16 cellular contexts compared by ENCODE assay signal in genomic region chr3:82293867-82294266, GRCh38.
DNase-seq lines count a peak whose midpoint lies in the region; ATAC-seq and TF ChIP-seq lines count a peak whose summit lies in the region.
"Had no signal": no experiment of that assay in that cellular context is flagged by ENCODE, and none has a peak within 500 bp of the region (broad histone marks: within the 10 kb centered on the region; RNA-seq: fewer than 3 reads in every experiment).

No MANE protein-coding gene starts in this region.

- BruUV-seq in PC-3 (replicated peaks; lab: Mats Ljungman, UMichigan): no TSS peak

- H4K20me1 ChIP-seq in PC-3 (ENCODE audit: low read length): no peaks in the 10 kb centered on the region

- no peaks in the 10 kb centered on the region for H3K36me3 ChIP-seq in PC-3 (ENCODE audit: low read depth, low read length)
- H3K36me3 ChIP-seq: MG63, ovary had no signal

- ATAC-seq in GM18873 (IDR thresholded peaks at IDR 0.05; ENCODE audit: low FRiP score, unreplicated experiment) (peak; percentile 76), GM21717 (IDR thresholded peaks at IDR 0.05; ENCODE audit: unreplicated experiment) (peak; percentile 72), HG03095 (IDR thresholded peaks at IDR 0.05; ENCODE audit: unreplicated experiment) (peak; percentile 60), PC-3 (peak; percentile 91)
- no peak for ATAC-seq in activated naive CD8-positive, alpha-beta T cell treated with anti-CD3 and anti-CD28 coated beads, Interleukin-2, amount 50 U/mL, for 24 hours

- H3K27me3 Mint-ChIP-seq in activated naive CD8-positive, alpha-beta T cell treated with anti-CD3 and anti-CD28 coated beads, Interleukin-2, amount 50 U/mL, for 24 hours: no peaks in the 10 kb centered on the region
- H3K27me3 Mint-ChIP-seq: brain; CD4-positive, CD25-positive, alpha-beta regulatory T cell had no signal

- intact Hi-C loops in PC-3 (cut with micrococcal nuclease): no loop called here

- H2AFZ ChIP-seq in PC-3 (ENCODE audit: low read length): no peak overlapping the region

- no peak overlapping the region for H3K4me3 ChIP-seq in PC-3 (ENCODE audit: low read length)
- H3K4me3 ChIP-seq: lung, MG63, ovary had no signal

- H3K9me2 ChIP-seq in PC-3 (replicated peaks; ENCODE audit: low read length): no peaks in the 10 kb centered on the region

- CTCF ChIA-PET in PC-3 (lab: Charles Lee): interaction anchor here (0.6 kb wide), 1 partner anchor 14 kb away, joined by 4 read pairs; no protein-coding TSS in a partner anchor

- H3K36me3 Mint-ChIP-seq in activated naive CD8-positive, alpha-beta T cell treated with anti-CD3 and anti-CD28 coated beads, Interleukin-2, amount 50 U/mL, for 24 hours (ENCODE audit: low read depth): no peaks in the 10 kb centered on the region
- H3K36me3 Mint-ChIP-seq: brain; CD4-positive, CD25-positive, alpha-beta regulatory T cell had no signal

- no peaks in the 10 kb centered on the region for H3K4me1 Mint-ChIP-seq in activated naive CD8-positive, alpha-beta T cell treated with anti-CD3 and anti-CD28 coated beads, Interleukin-2, amount 50 U/mL, for 24 hours

- H3K27ac Mint-ChIP-seq in activated naive CD8-positive, alpha-beta T cell treated with anti-CD3 and anti-CD28 coated beads, Interleukin-2, amount 50 U/mL, for 24 hours: no peak overlapping the region
- H3K27ac Mint-ChIP-seq: brain; CD4-positive, CD25-positive, alpha-beta regulatory T cell had no signal

- DNase-seq in PC-3: peak; percentile 91
- no peak for DNase-seq in DMS153 (lab: John Stamatoyannopoulos, UW)
- no peak for DNase-seq in activated naive CD8-positive, alpha-beta T cell treated with anti-CD3 and anti-CD28 coated beads, Interleukin-2, amount 50 U/mL, for 24 hours
- no peak for DNase-seq in dedifferentiated amniotic fluid mesenchymal stem cell (ENCODE audit: extremely low spot score)
- no peak for DNase-seq in NCI-H526 (lab: John Stamatoyannopoulos, UW)
- DNase-seq: CD4-positive, CD25-positive, alpha-beta regulatory T cell; hippocampal formation; MG63; ovary; stimulated activated CD4-positive, alpha-beta T cell treated with anti-CD3 and anti-CD28 coated beads, Interleukin-1b, Interleukin-23, amount 100 ng/mL, for 48 hours; stimulated activated naive CD4-positive, alpha-beta T cell treated with Interleukin-2 at 50 U/mL for 16 hours had no signal

- peaks cover 10% of the 10 kb centered on the region for H3K9me3 Mint-ChIP-seq in activated naive CD8-positive, alpha-beta T cell treated with anti-CD3 and anti-CD28 coated beads, Interleukin-2, amount 50 U/mL, for 24 hours

- H3K79me2 ChIP-seq in PC-3 (ENCODE audit: low read length): no peaks in the 10 kb centered on the region

- peak overlapping the region; percentile 32 for H3K4me2 ChIP-seq in PC-3 (ENCODE audit: low read length)

- no peaks in the 10 kb centered on the region for H3F3A ChIP-seq in PC-3 (ENCODE audit: low read length, unreplicated experiment)

- H3K9ac ChIP-seq in PC-3 (ENCODE audit: low read length): no peak overlapping the region

- no peak for TF ChIP-seq CTCF in PC-3 (conservative IDR thresholded peaks at IDR 0.05; ENCODE audit: low read depth, low read length)

- POLR2A ChIA-PET in PC-3 (lab: Charles Lee; ENCODE audit: unreplicated experiment): interaction anchor here (0.7 kb wide), 1 partner anchor 1097 kb away, joined by 3 read pairs; no protein-coding TSS in a partner anchor

- H3K27ac ChIP-seq in PC-3 (ENCODE audit: low read length): peak overlapping the region; percentile 43
- H3K27ac ChIP-seq: ovary had no signal

- H3K27me3 ChIP-seq in PC-3 (ENCODE audit: low read length): no peaks in the 10 kb centered on the region
- H3K27me3 ChIP-seq: MG63, ovary had no signal

- no peak overlapping the region for H3K4me3 Mint-ChIP-seq in activated naive CD8-positive, alpha-beta T cell treated with anti-CD3 and anti-CD28 coated beads, Interleukin-2, amount 50 U/mL, for 24 hours
- H3K4me3 Mint-ChIP-seq: brain; CD4-positive, CD25-positive, alpha-beta regulatory T cell had no signal

- H3K9me3 ChIP-seq in PC-3 (ENCODE audit: low read length): no peaks in the 10 kb centered on the region
- H3K9me3 ChIP-seq: MG63, ovary had no signal

- H3K4me1 ChIP-seq in PC-3 (ENCODE audit: insufficient read depth, low read length): peaks cover 20% of the 10 kb centered on the region
